ENCODE assay signal across 12 cellular contexts in genomic region chr17:74455025-74455585, GRCh38. TPM values are rescaled to one million over a fixed set of nuclear protein-coding genes. Genes with fewer than 3 reads are reported as not detected.
DNase-seq lines count a peak whose midpoint lies in the region; ATAC-seq and TF ChIP-seq lines count a peak whose summit lies in the region.
"Had no signal": no experiment of that assay in that cellular context is flagged by ENCODE, and none has a peak within 500 bp of the region (broad histone marks: within the 10 kb centered on the region; RNA-seq: fewer than 3 reads in every experiment).

No MANE protein-coding gene starts in this region.

- CTCF ChIA-PET in MCF 10A (lab: Yijun Ruan, JAX), result interaction anchor here (0.6 to 9.3 kb wide), 10 partner anchors 38 to 1025 kb away, joined by 3 to 283 read pairs (median 4); partner anchors contain the start of gene GPR142

- H3K9me3 ChIP-seq in breast epithelium (no peaks in the 10 kb centered on the region), heart left ventricle (no peaks in the 10 kb centered on the region), neural cell (ENCODE audit: low read length) (no peaks in the 10 kb centered on the region)

- H3K9me2 ChIP-seq in neural cell (ENCODE audit: insufficient read depth, low read length), result no peaks in the 10 kb centered on the region

- no peaks in the 10 kb centered on the region for H3K79me2 ChIP-seq in neural cell (replicated peaks; ENCODE audit: insufficient read depth, low read length)

- H3K4me1 Mint-ChIP-seq in MCF 10A (ENCODE audit: insufficient read depth, unreplicated experiment), result peaks cover 7% of the 10 kb centered on the region

- no peak overlapping the region for H3K4me3 Mint-ChIP-seq in MCF 10A (ENCODE audit: unreplicated experiment)

- intact Hi-C loops in breast epithelium (cut with DNase I; ENCODE audit: low total_unique reads) (loop anchor here (5.0 kb wide), 1 partner anchor 78 kb away; no protein-coding TSS in a partner anchor), MCF 10A (cut with micrococcal nuclease) (no loop called here), heart left ventricle (cut with DNase I) (loop anchor here in 6 of 10 donors (2.0 to 10.0 kb wide), 6 partner anchors 22 to 250 kb away; partner anchors contain the start of genes RPL38 (in 2 of the 6), TTYH2 (in 2 of the 6) and GPRC5C (in 1 of the 6))

- H2AFZ ChIP-seq in neural cell (ENCODE audit: low read depth, low read length), result no peak overlapping the region

- in situ Hi-C loops in brain microvascular endothelial cell (cut with HindIII; ENCODE audit: low pct_ligation_motif_present, low sequenced_read_pairs), result no loop called here

- peak in 3 of 4 donors; percentile 4 to 58 (median 5) for ATAC-seq in heart left ventricle

- peaks cover 5% of the 10 kb centered on the region for H3K36me3 Mint-ChIP-seq in MCF 10A (ENCODE audit: insufficient read depth, unreplicated experiment)

- no peak for DNase-seq in breast epithelium (ENCODE audit: low spot score in 2 of 2)
- no peak for DNase-seq in MCF 10A (ENCODE audit: unreplicated experiment)
- peak; percentile 47 to 64 (median 58) for DNase-seq in heart left ventricle
- no peak for DNase-seq in NCI-H1048 (lab: John Stamatoyannopoulos, UW)
- no peak for DNase-seq in activated T-cell treated with anti-CD3 and anti-CD28 coated beads, Interleukin-2, amount 50 U/mL, for 48 hours
- no peak for DNase-seq in brain microvascular endothelial cell
- no peak for DNase-seq in GM19238 (ENCODE audit: insufficient read length, low spot score)
- DNase-seq: activated naive CD4-positive, alpha-beta T cell; GF-D8; mammary epithelial cell had no signal

- TF ChIP-seq CTCF in breast epithelium (IDR thresholded peaks at IDR 0.05) (no peak), MCF 10A (IDR thresholded peaks at IDR 0.05; ENCODE audit: unreplicated experiment) (no peak), heart left ventricle (IDR thresholded peaks at IDR 0.05) (no peak), neural cell (IDR thresholded peaks at IDR 0.05; ENCODE audit: poor library complexity, severe bottlenecking) (no peak), brain microvascular endothelial cell (IDR thresholded peaks at IDR 0.05; ENCODE audit: low read depth, low read length, missing control alignments) (no peak)

- 45 to 60% (median 54%) methylated on average over 11 to 16 of the region's 16 CpGs for WGBS in heart left ventricle, 4 donors

- H3K9me3 Mint-ChIP-seq in MCF 10A (ENCODE audit: unreplicated experiment), result no peaks in the 10 kb centered on the region

- H3K27me3 Mint-ChIP-seq in MCF 10A (ENCODE audit: insufficient read depth, unreplicated experiment), result no peaks in the 10 kb centered on the region

- peak overlapping the region; percentile 87 to 90 for H3K27ac ChIP-seq in breast epithelium
- peak overlapping the region; percentile 64 to 99 (median 92) for H3K27ac ChIP-seq in heart left ventricle
- no peak overlapping the region for H3K27ac ChIP-seq in neural cell (ENCODE audit: low read length)
- no peak overlapping the region for H3K27ac ChIP-seq in brain microvascular endothelial cell

- no peak overlapping the region for H3K4me3 ChIP-seq in breast epithelium
- H3K4me3 ChIP-seq in heart left ventricle, result peak overlapping the region in 1 of 12 donors; percentile 51
- H3K4me3 ChIP-seq in neural cell (ENCODE audit: low read length), result no peak overlapping the region
- H3K4me3 ChIP-seq in brain microvascular endothelial cell (ENCODE audit: low read depth, low read length), result no peak overlapping the region

- H3K4me1 ChIP-seq in breast epithelium, result peaks cover 5 to 12% of the 10 kb centered on the region in 2 donors
- peaks cover 8 to 61% (median 40%) of the 10 kb centered on the region in 12 donors for H3K4me1 ChIP-seq in heart left ventricle

- TF ChIP-seq POLR2A in breast epithelium (IDR thresholded peaks at IDR 0.05) (no peak), heart left ventricle (IDR thresholded peaks at IDR 0.05) (no peak)

- H3K36me3 ChIP-seq in breast epithelium, result no peaks in the 10 kb centered on the region
- H3K36me3 ChIP-seq in heart left ventricle, result no peaks in the 10 kb centered on the region
- no peaks in the 10 kb centered on the region for H3K36me3 ChIP-seq in neural cell (ENCODE audit: insufficient read depth, low read length)
- H3K36me3 ChIP-seq in brain microvascular endothelial cell (replicated peaks), result no peaks in the 10 kb centered on the region

- TF ChIP-seq RAD21 in neural cell (conservative IDR thresholded peaks at IDR 0.05), result no peak

- BruUV-seq in MCF 10A (replicated peaks; lab: Mats Ljungman, UMichigan), result no TSS peak

- POLR2A ChIA-PET in MCF 10A (lab: Yijun Ruan, JAX), result interaction anchor here (1.5 to 6.8 kb wide), 5 partner anchors 11 to 149 kb away, joined by 3 to 46 read pairs (median 16); partner anchors contain the start of gene GPRC5C

- no peaks in the 10 kb centered on the region for H4K20me1 ChIP-seq in neural cell (ENCODE audit: insufficient read depth)

- H3F3A ChIP-seq in neural cell (ENCODE audit: insufficient read depth, low read length, poor library complexity, severe bottlenecking), result no peaks in the 10 kb centered on the region

- TF ChIP-seq EP300 in neural cell (conservative IDR thresholded peaks at IDR 0.05; ENCODE audit: poor library complexity, severe bottlenecking), result no peak

- H3K9ac ChIP-seq in neural cell (ENCODE audit: low read length), result peak overlapping the region; percentile 5

- H3K27ac Mint-ChIP-seq in MCF 10A (ENCODE audit: low read depth, unreplicated experiment), result no peak overlapping the region

- H3K27me3 ChIP-seq in breast epithelium (no peaks in the 10 kb centered on the region), heart left ventricle (peaks cover 0 to 5% (median 0%) of the 10 kb centered on the region in 9 donors), neural cell (ENCODE audit: insufficient read depth, low read depth, low read length) (peaks cover 5% of the 10 kb centered on the region), brain microvascular endothelial cell (replicated peaks) (peaks cover 6% of the 10 kb centered on the region)

- no peak overlapping the region for H3K4me2 ChIP-seq in neural cell (ENCODE audit: low read length)

TF ChIP-seq in neural cell, 6 proteins besides CTCF, POLR2A, EP300 and RAD21:
- no peak for TF ChIP-seq TAF1 (IDR thresholded peaks at IDR 0.05; ENCODE audit: low read depth)
- no peak for TF ChIP-seq REST (IDR thresholded peaks at IDR 0.05; ENCODE audit: borderline replicate concordance)
- TF ChIP-seq SMC3 (conservative IDR thresholded peaks at IDR 0.05; ENCODE audit: poor library complexity), result no peak
- no peak for TF ChIP-seq EZH2 (IDR thresholded peaks at IDR 0.05; ENCODE audit: borderline replicate concordance, insufficient read depth, low read length, poor library complexity, severe bottlenecking)
- TF ChIP-seq POLR2AphosphoS5 (IDR thresholded peaks at IDR 0.05), result no peak
- no peak for TF ChIP-seq MXI1 (conservative IDR thresholded peaks at IDR 0.05; ENCODE audit: poor library complexity, severe bottlenecking)

RNA-seq across cellular contexts. Expression of gene CD300A, which starts 11.3 kb away (rescaled TPM):
- total RNA-seq in breast epithelium (10 to 100 TPM in 2 of 3 donors, 1 to 10 TPM in 1; 6.2 to 15.7 (median 10.2) TPM), MCF 10A (2022) (not detected in 2 replicates), heart left ventricle (10 to 100 TPM in 1 of 9 donors, 1 to 10 TPM in 6, under 1 TPM in 2; 0.64 to 23.2 (median 1.8) TPM)
- polyA plus RNA-seq in heart left ventricle (1 to 10 TPM in 1 of 2 donors, under 1 TPM in 1; 0.72 to 1.5 TPM), neural cell (0.35 TPM in 1 of 2 replicates, not detected in the other)
- not detected in 2 replicates for polyA minus RNA-seq in neural cell
- total RNA-seq: epithelial cell of proximal tubule, mammary epithelial cell had no signal
- polyA plus RNA-seq: mammary epithelial cell had no signal

RNA-seq across cellular contexts. Expression of gene GPRC5C, which starts 23.2 kb away (rescaled TPM):
- total RNA-seq in breast epithelium (10 to 100 TPM; 24.3 to 69.2 (median 40.3) TPM), MCF 10A (2022) (17.7 and 20.6 TPM in 2 replicates), heart left ventricle (10 to 100 TPM; 22.2 to 59.9 (median 39.2) TPM)
- polyA plus RNA-seq in heart left ventricle (10 to 100 TPM; 28.5 to 35.3 TPM), neural cell (10.8 and 12.8 TPM in 2 replicates)
- 7.5 and 8.1 TPM in 2 replicates for polyA minus RNA-seq in neural cell

Comparison
In these comparisons a context has a peak if more than half of its experiments do, and no peak if none do; other contexts are left out.
1. DNase-seq: peak in heart left ventricle (5 of 5); none in breast epithelium (0 of 2), MCF 10A (single experiment), NCI-H1048 (single experiment), activated T-cell treated with anti-CD3 and anti-CD28 coated beads, Interleukin-2, amount 50 U/mL, for 48 hours (0 of 2), brain microvascular endothelial cell (single experiment) and GM19238 (single experiment).
2. H3K27ac ChIP-seq: peak in breast epithelium (2 of 2) and heart left ventricle (12 of 12); none in neural cell (single experiment) and brain microvascular endothelial cell (single experiment).